ENCODE assay signal across 30 cellular contexts in the genomic region with DNA sequence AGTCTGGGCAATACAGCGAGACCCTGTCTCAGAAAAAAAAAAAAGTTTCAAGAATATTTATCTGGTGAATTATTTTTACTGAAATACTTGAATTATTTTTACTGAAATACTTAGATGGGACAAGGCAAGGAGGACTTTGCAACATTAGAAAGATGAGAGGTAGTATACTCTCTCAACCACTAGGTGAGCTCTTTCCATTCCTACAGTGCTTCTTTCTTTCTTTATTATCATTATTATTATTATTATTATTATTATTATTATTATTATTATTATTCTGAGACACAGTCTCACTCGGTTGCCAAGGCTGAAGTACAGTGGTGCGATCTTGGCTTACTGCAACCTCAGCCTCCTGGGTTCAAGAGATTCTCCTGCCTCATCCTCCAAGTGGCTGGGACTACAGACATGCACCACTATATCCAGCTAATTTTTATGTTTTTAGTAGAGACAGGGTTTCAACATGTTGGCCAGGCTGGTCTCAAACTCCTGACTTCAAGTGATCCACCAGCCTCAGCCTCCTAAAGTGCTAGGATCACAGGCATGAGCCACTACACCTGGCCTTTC.
DNase-seq lines count a peak whose midpoint lies in the region; ATAC-seq, FAIRE-seq and TF ChIP-seq lines count a peak whose summit lies in the region.
"Had no signal": no experiment of that assay in that cellular context is flagged by ENCODE, and none has a peak within 500 bp of the region (broad histone marks: within the 10 kb centered on the region; RNA-seq: fewer than 3 reads in every experiment).

No MANE protein-coding gene starts in this region.

- H3K4me1 ChIP-seq in cardiac muscle cell (ENCODE audit: low read depth) (peaks cover 9% of the 10 kb centered on the region), testis (no peaks in the 10 kb centered on the region)
- H3K4me1 ChIP-seq: esophagus squamous epithelium had no signal

- H3K9me3 Mint-ChIP-seq in type B pancreatic cell = no peaks in the 10 kb centered on the region
- H3K9me3 Mint-ChIP-seq: activated naive CD4-positive, alpha-beta T cell treated with anti-CD3 and anti-CD28 coated beads, Interleukin-2, amount 10 ng/mL, durations not matched to agents 7 days and 5 days had no signal

- H3K27ac ChIP-seq in cardiac muscle cell = no peak overlapping the region
- no peak overlapping the region for H3K27ac ChIP-seq in testis
- H3K27ac ChIP-seq: BLaER1 treated with 17β-estradiol and CSF1 and Interleukin-3, amounts not matched to agents 10 nM and 100 nM; esophagus squamous epithelium; neutrophil; psoas muscle; RWPE1; skin epidermis; VCaP had no signal

- FAIRE-seq in bronchial epithelial cell (lab: Jason Lieb, UNC) = no peak
- FAIRE-seq: A204.1, urothelium cell line had no signal

- intact Hi-C loops in left cardiac atrium (cut with DNase I) (loop anchor here in 1 of 2 donors (10.0 kb wide), 1 partner anchor 65 kb away; no protein-coding TSS in a partner anchor), testis (cut with DNase I; ENCODE audit: low total_unique reads) (no loop called here)

- peaks cover 5% of the 10 kb centered on the region for H3K4me1 Mint-ChIP-seq in type B pancreatic cell (ENCODE audit: unreplicated experiment)
- H3K4me1 Mint-ChIP-seq: activated CD4-positive, alpha-beta T cell treated with anti-CD3 and anti-CD28 coated beads, Interleukin-2, amount 10 ng/mL, durations not matched to agents 7 days and 5 days; activated naive CD4-positive, alpha-beta T cell treated with anti-CD3 and anti-CD28 coated beads, Interleukin-2, amount 10 ng/mL, durations not matched to agents 7 days and 5 days; memory B cell; stimulated activated effector memory CD8-positive, alpha-beta T cell treated with anti-CD3 and anti-CD28 coated beads, Interleukin-12 subunit alpha, Interleukin-12 subunit beta, amount 100 ng/mL, for 72 hours had no signal

- no peaks in the 10 kb centered on the region for H3K27me3 Mint-ChIP-seq in type B pancreatic cell
- H3K27me3 Mint-ChIP-seq: activated CD4-positive, alpha-beta T cell treated with anti-CD3 and anti-CD28 coated beads, Interleukin-2, amount 10 ng/mL, durations not matched to agents 7 days and 5 days; activated naive CD4-positive, alpha-beta T cell treated with anti-CD3 and anti-CD28 coated beads, Interleukin-2, amount 10 ng/mL, durations not matched to agents 7 days and 5 days; memory B cell had no signal

- H3K9me3 ChIP-seq in cardiac muscle cell (ENCODE audit: low read depth) = no peaks in the 10 kb centered on the region
- H3K9me3 ChIP-seq in testis = no peaks in the 10 kb centered on the region
- H3K9me3 ChIP-seq: esophagus squamous epithelium, neutrophil had no signal

- no peak overlapping the region for H3K27ac Mint-ChIP-seq in type B pancreatic cell
- H3K27ac Mint-ChIP-seq: activated CD4-positive, alpha-beta T cell treated with anti-CD3 and anti-CD28 coated beads, Interleukin-2, amount 10 ng/mL, durations not matched to agents 7 days and 5 days; activated naive CD4-positive, alpha-beta T cell treated with anti-CD3 and anti-CD28 coated beads, Interleukin-2, amount 10 ng/mL, durations not matched to agents 7 days and 5 days; memory B cell; stimulated activated effector memory CD8-positive, alpha-beta T cell treated with anti-CD3 and anti-CD28 coated beads, Interleukin-12 subunit alpha, Interleukin-12 subunit beta, amount 100 ng/mL, for 72 hours had no signal

- H3K27me3 ChIP-seq in cardiac muscle cell = no peaks in the 10 kb centered on the region
- H3K27me3 ChIP-seq in bronchial epithelial cell (ENCODE audit: control insufficient read depth, insufficient read depth, low read length) = no peaks in the 10 kb centered on the region
- no peaks in the 10 kb centered on the region for H3K27me3 ChIP-seq in testis
- H3K27me3 ChIP-seq: BLaER1 treated with 17β-estradiol and CSF1 and Interleukin-3, amounts not matched to agents 10 nM and 100 nM; esophagus squamous epithelium; neutrophil had no signal

- no peak for ATAC-seq in left cardiac atrium
- ATAC-seq: psoas muscle; stimulated activated effector memory CD8-positive, alpha-beta T cell treated with anti-CD3 and anti-CD28 coated beads, Interleukin-12 subunit alpha, Interleukin-12 subunit beta, amount 100 ng/mL, for 72 hours had no signal

- no peaks in the 10 kb centered on the region for H3K36me3 ChIP-seq in cardiac muscle cell
- H3K36me3 ChIP-seq in bronchial epithelial cell (ENCODE audit: control insufficient read depth, insufficient read depth, low read length) = no peaks in the 10 kb centered on the region
- H3K36me3 ChIP-seq in testis (ENCODE audit: low read depth, missing control alignments) = no peaks in the 10 kb centered on the region
- H3K36me3 ChIP-seq: BLaER1 treated with 17β-estradiol and CSF1 and Interleukin-3, amounts not matched to agents 10 nM and 100 nM; esophagus squamous epithelium; neutrophil had no signal

- TF ChIP-seq POLR2A in testis (IDR thresholded peaks at IDR 0.05) = no peak

- TF ChIP-seq CTCF in cardiac muscle cell (IDR thresholded peaks at IDR 0.05; ENCODE audit: low read depth, low read length) (peak; percentile 26), bronchial epithelial cell (IDR thresholded peaks at IDR 0.05; ENCODE audit: insufficient read depth, low read length, severe bottlenecking) (peak; percentile 41), foreskin fibroblast (IDR thresholded peaks at IDR 0.05; ENCODE audit: low read depth, low read length) (peak; percentile 16), type B pancreatic cell (conservative IDR thresholded peaks at IDR 0.05) (peak; percentile 68), testis (IDR thresholded peaks at IDR 0.05) (peak in 1 of 3 experiments; percentile 18)

- DNase-seq in cardiac muscle cell (ENCODE audit: low read depth in 1 of 2, low spot score in 1 of 2) = no peak
- no peak for DNase-seq in left cardiac atrium
- DNase-seq in bronchial epithelial cell (ENCODE audit: low read depth) = peak; percentile 7
- no peak for DNase-seq in foreskin fibroblast
- DNase-seq in type B pancreatic cell (ENCODE audit: extremely low spot score, unreplicated experiment) = no peak
- DNase-seq in AG08395 (ENCODE audit: low spot score) = no peak
- no peak for DNase-seq in testis
- no peak for DNase-seq in NCI-H2081 (lab: John Stamatoyannopoulos, UW)
- DNase-seq: activated CD4-positive, alpha-beta T cell treated with anti-CD3 and anti-CD28 coated beads, Interleukin-2, amount 10 ng/mL, durations not matched to agents 7 days and 5 days; activated naive CD4-positive, alpha-beta T cell treated with anti-CD3 and anti-CD28 coated beads, Interleukin-2, amount 10 ng/mL, durations not matched to agents 7 days and 5 days; activated T-cell treated with anti-CD3 and anti-CD28 coated beads, Interleukin-2, amount 50 U/mL, for 48 hours; amniotic stem cell; cerebellar nuclear complex; COR-L47; DMS79 treated with DMSO at 0.1 percent for 48 hours; esophagus squamous epithelium; Karpas-422; NCI-H1092; NCI-H1930; psoas muscle; substantia nigra had no signal

- 90 to 98% methylated on average over 3 of the region's 3 CpGs for WGBS in testis, 2 donors

- H3K36me3 Mint-ChIP-seq in type B pancreatic cell = no peaks in the 10 kb centered on the region
- H3K36me3 Mint-ChIP-seq: activated naive CD4-positive, alpha-beta T cell treated with anti-CD3 and anti-CD28 coated beads, Interleukin-2, amount 10 ng/mL, durations not matched to agents 7 days and 5 days; memory B cell; stimulated activated effector memory CD8-positive, alpha-beta T cell treated with anti-CD3 and anti-CD28 coated beads, Interleukin-12 subunit alpha, Interleukin-12 subunit beta, amount 100 ng/mL, for 72 hours had no signal

- no peak overlapping the region for H3K4me3 Mint-ChIP-seq in type B pancreatic cell
- H3K4me3 Mint-ChIP-seq: activated CD4-positive, alpha-beta T cell treated with anti-CD3 and anti-CD28 coated beads, Interleukin-2, amount 10 ng/mL, durations not matched to agents 7 days and 5 days; activated naive CD4-positive, alpha-beta T cell treated with anti-CD3 and anti-CD28 coated beads, Interleukin-2, amount 10 ng/mL, durations not matched to agents 7 days and 5 days; memory B cell; stimulated activated effector memory CD8-positive, alpha-beta T cell treated with anti-CD3 and anti-CD28 coated beads, Interleukin-12 subunit alpha, Interleukin-12 subunit beta, amount 100 ng/mL, for 72 hours had no signal

- no peak overlapping the region for H3K4me3 ChIP-seq in cardiac muscle cell
- H3K4me3 ChIP-seq in bronchial epithelial cell (ENCODE audit: low read depth, low read length) = no peak overlapping the region
- no peak overlapping the region for H3K4me3 ChIP-seq in foreskin fibroblast (ENCODE audit: low read depth in 1 of 2, low read length in 2 of 2)
- no peak overlapping the region for H3K4me3 ChIP-seq in testis
- H3K4me3 ChIP-seq: BLaER1 treated with 17β-estradiol and CSF1 and Interleukin-3, amounts not matched to agents 10 nM and 100 nM; esophagus squamous epithelium; psoas muscle; skin epidermis had no signal
